Comparison of ENCODE assay signal across 16 cellular contexts in the genomic region with DNA sequence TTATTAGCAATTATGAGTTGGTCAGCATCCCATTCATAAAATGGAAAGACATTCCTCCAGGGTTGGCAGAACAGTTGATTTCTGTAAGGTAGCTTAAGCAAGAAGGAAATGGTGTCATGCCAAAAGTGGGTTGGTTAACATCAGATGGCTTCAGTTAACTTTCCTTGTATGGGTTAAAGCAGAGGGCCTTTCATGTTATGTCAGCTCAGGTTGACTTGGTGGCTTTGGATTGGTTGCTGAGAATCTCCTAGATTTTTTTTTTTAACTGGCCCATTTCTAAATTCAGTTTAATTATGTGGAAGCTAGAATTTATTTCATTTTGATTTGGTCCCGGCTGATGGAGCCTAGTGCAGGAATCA.
A peak's percentile ranks its signal among the peaks of the same experiment; 100 is the strongest.
DNase-seq lines count a peak whose midpoint lies in the region; ATAC-seq, FAIRE-seq and TF ChIP-seq lines count a peak whose summit lies in the region.
"Had no signal": no experiment of that assay in that cellular context is flagged by ENCODE, and none has a peak within 500 bp of the region (broad histone marks: within the 10 kb centered on the region; RNA-seq: fewer than 3 reads in every experiment).

No MANE protein-coding gene starts in this region.

- H3K4me2 ChIP-seq in keratinocyte (ENCODE audit: control insufficient read depth, extremely low read depth, insufficient read depth, low read depth, low read length): peak overlapping the region; percentile 95

- TF ChIP-seq CTCF in keratinocyte (optimal IDR thresholded peaks at IDR 0.05 in 1 of 3, IDR thresholded peaks at IDR 0.05 in 1 of 3, conservative IDR thresholded peaks at IDR 0.05 in 1 of 3; ENCODE audit: extremely low read depth in 1 of 3, insufficient read depth in 2 of 3, low read length in 3 of 3): no peak
- no peak for TF ChIP-seq CTCF in tibial nerve (IDR thresholded peaks at IDR 0.05)

- 67 to 74% methylated on average over 1 of the region's 1 CpG for WGBS in tibial nerve, 2 donors

- H3K36me3 ChIP-seq in MG63: peaks cover 8% of the 10 kb centered on the region; the same call in 1 of the 2 replicates
- no peaks in the 10 kb centered on the region for H3K36me3 ChIP-seq in keratinocyte (ENCODE audit: control insufficient read depth in 2 of 2, extremely low read depth in 1 of 2, insufficient read depth in 2 of 2, low read length in 2 of 2)
- H3K36me3 ChIP-seq in tibial nerve: no peaks in the 10 kb centered on the region

- H3K4me1 Mint-ChIP-seq in activated CD4-positive, alpha-beta T cell treated with anti-CD3 and anti-CD28 coated beads for 36 hours: no peaks in the 10 kb centered on the region
- H3K4me1 Mint-ChIP-seq: CD4-positive, CD25-positive, alpha-beta regulatory T cell had no signal

- H3K36me3 Mint-ChIP-seq in activated CD4-positive, alpha-beta T cell treated with anti-CD3 and anti-CD28 coated beads for 36 hours (ENCODE audit: low read depth): no peaks in the 10 kb centered on the region
- H3K36me3 Mint-ChIP-seq: CD4-positive, CD25-positive, alpha-beta regulatory T cell had no signal

- H3K27ac Mint-ChIP-seq in activated CD4-positive, alpha-beta T cell treated with anti-CD3 and anti-CD28 coated beads for 36 hours: no peak overlapping the region
- H3K27ac Mint-ChIP-seq: activated naive CD8-positive, alpha-beta T cell treated with anti-CD3 and anti-CD28 coated beads, Interleukin-2, amount 50 U/mL, for 24 hours; CD4-positive, CD25-positive, alpha-beta regulatory T cell had no signal

- no peak overlapping the region for H3K4me3 Mint-ChIP-seq in activated CD4-positive, alpha-beta T cell treated with anti-CD3 and anti-CD28 coated beads for 36 hours
- H3K4me3 Mint-ChIP-seq: activated naive CD8-positive, alpha-beta T cell treated with anti-CD3 and anti-CD28 coated beads, Interleukin-2, amount 50 U/mL, for 24 hours; CD4-positive, CD25-positive, alpha-beta regulatory T cell had no signal

- H3K4me3 ChIP-seq in MG63: peak overlapping the region; percentile 30
- H3K4me3 ChIP-seq in keratinocyte (ENCODE audit: control insufficient read depth in 2 of 3, extremely low read depth in 1 of 3, insufficient read depth in 2 of 3, low read depth in 1 of 3, low read length in 3 of 3): peak overlapping the region; percentile 32 to 89 (median 77)
- H3K4me3 ChIP-seq in tibial nerve: no peak overlapping the region

- FAIRE-seq in keratinocyte (lab: Jason Lieb, UNC): peak; percentile 94
- FAIRE-seq: GM19239, HepG2 had no signal

- H2AFZ ChIP-seq in keratinocyte (ENCODE audit: control insufficient read depth, low read length): no peak overlapping the region

- TF ChIP-seq EP300 in tibial nerve (IDR thresholded peaks at IDR 0.05): no peak

- H3K27me3 ChIP-seq in MG63 (no peaks in the 10 kb centered on the region), keratinocyte (ENCODE audit: control insufficient read depth, extremely low read depth, insufficient read depth, low read length) (no peaks in the 10 kb centered on the region), tibial nerve (no peaks in the 10 kb centered on the region)

- peak overlapping the region; percentile 57 for H3K9ac ChIP-seq in keratinocyte (ENCODE audit: control insufficient read depth, extremely low read depth, insufficient read depth, low read length)

- no peak for ATAC-seq in activated CD4-positive, alpha-beta T cell treated with anti-CD3 and anti-CD28 coated beads for 36 hours
- ATAC-seq: activated naive CD8-positive, alpha-beta T cell treated with anti-CD3 and anti-CD28 coated beads, Interleukin-2, amount 50 U/mL, for 24 hours; HepG2 had no signal

- peaks cover 25% of the 10 kb centered on the region for H3K79me2 ChIP-seq in keratinocyte (ENCODE audit: control insufficient read depth, insufficient read depth, low read length)

- intact Hi-C loops in activated CD4-positive, alpha-beta T cell treated with anti-CD3 and anti-CD28 coated beads for 36 hours (cut with DNase I, micrococcal nuclease): no loop called here

- no peaks in the 10 kb centered on the region for H3K9me3 Mint-ChIP-seq in activated CD4-positive, alpha-beta T cell treated with anti-CD3 and anti-CD28 coated beads for 36 hours (ENCODE audit: low read depth)

- peak overlapping the region; percentile 76 for H3K27ac ChIP-seq in caudate nucleus (ENCODE audit: low read depth, low read length)
- peak overlapping the region; percentile 64 for H3K27ac ChIP-seq in keratinocyte (ENCODE audit: control insufficient read depth, insufficient read depth, low read length)
- H3K27ac ChIP-seq in tibial nerve: peak overlapping the region in 3 of 4 donors; percentile 48 to 69 (median 62)

- CTCF ChIA-PET in activated CD4-positive, alpha-beta T cell treated with anti-CD3 and anti-CD28 coated beads for 36 hours (lab: Charles Lee): interaction anchor here (0.6 to 1.4 kb wide), 3 partner anchors 11 to 343 kb away, joined by 3 to 4 read pairs (median 3); no protein-coding TSS in a partner anchor

- peaks cover 30% of the 10 kb centered on the region for H3K4me1 ChIP-seq in keratinocyte (ENCODE audit: control insufficient read depth, extremely low read depth, insufficient read depth, low read length)
- peaks cover 0 to 32% (median 0%) of the 10 kb centered on the region in 4 donors for H3K4me1 ChIP-seq in tibial nerve

- H4K20me1 ChIP-seq in keratinocyte (ENCODE audit: control insufficient read depth, extremely low read depth, insufficient read depth, low read length): no peaks in the 10 kb centered on the region

- no peaks in the 10 kb centered on the region for H3K9me1 ChIP-seq in keratinocyte (ENCODE audit: control insufficient read depth, extremely low read depth, insufficient read depth, low read length)

- peaks cover 14% of the 10 kb centered on the region for H3K27me3 Mint-ChIP-seq in activated CD4-positive, alpha-beta T cell treated with anti-CD3 and anti-CD28 coated beads for 36 hours

- POLR2A ChIA-PET in activated CD4-positive, alpha-beta T cell treated with anti-CD3 and anti-CD28 coated beads for 36 hours (lab: Charles Lee): interaction anchor here (0.7 kb wide), 1 partner anchor 11 kb away, joined by 5 read pairs; no protein-coding TSS in a partner anchor

- peaks cover 9% of the 10 kb centered on the region for H3K9me3 ChIP-seq in MG63
- peaks cover 2% of the 10 kb centered on the region for H3K9me3 ChIP-seq in keratinocyte (ENCODE audit: control insufficient read depth, low read depth, low read length)
- peaks cover 0 to 9% (median 0%) of the 10 kb centered on the region in 4 donors for H3K9me3 ChIP-seq in tibial nerve

- no peak for DNase-seq in MG63
- DNase-seq in caudate nucleus (lab: John Stamatoyannopoulos, UW): no peak
- no peak for DNase-seq in keratinocyte (ENCODE audit: low read depth, low spot score)
- DNase-seq in tibial nerve (ENCODE audit: low spot score in 2 of 2): no peak
- no peak for DNase-seq in effector CD8-positive, alpha-beta T cell (lab: John Stamatoyannopoulos, UW)
- DNase-seq in effector CD4-positive, alpha-beta T cell: no peak
- DNase-seq in activated CD4-positive, alpha-beta T cell treated with anti-CD3 and anti-CD28 coated beads for 36 hours: no peak
- DNase-seq in GDM1 (lab: John Stamatoyannopoulos, UW): no peak
- DNase-seq: activated CD4-positive, alpha-beta T cell treated with anti-CD3 and anti-CD28 coated beads, Interleukin-2, amount 50 U/mL, for 4 hours; activated naive CD8-positive, alpha-beta T cell treated with anti-CD3 and anti-CD28 coated beads, Interleukin-2, amount 50 U/mL, for 24 hours; activated T-cell treated with anti-CD3 and anti-CD28 coated beads, Interleukin-2, amount 50 U/mL, for 48 hours; CD4-positive, CD25-positive, alpha-beta regulatory T cell; NCI-H2171 treated with DMSO at 0.1 percent for 48 hours; SHP77 treated with DMSO at 0.1 percent for 48 hours had no signal

- dilution Hi-C loops in keratinocyte (cut with MboI; ENCODE audit: extremely low pct_ligation_motif_present, low sequenced_read_pairs): no loop called here

- TF ChIP-seq POLR2A in tibial nerve (IDR thresholded peaks at IDR 0.05): no peak

Comparison
In these comparisons a context has a peak if more than half of its experiments do, and no peak if none do; other contexts are left out.
1. H3K4me3 ChIP-seq: peak in MG63 (single experiment) and keratinocyte (3 of 3); none in tibial nerve (0 of 4).
2. Peak in every context shown above with its lines, with median percentiles within 50 percentile points of each other: H3K27ac ChIP-seq.